Comparison of ENCODE assay signal across 2 cellular contexts in the genomic region with DNA sequence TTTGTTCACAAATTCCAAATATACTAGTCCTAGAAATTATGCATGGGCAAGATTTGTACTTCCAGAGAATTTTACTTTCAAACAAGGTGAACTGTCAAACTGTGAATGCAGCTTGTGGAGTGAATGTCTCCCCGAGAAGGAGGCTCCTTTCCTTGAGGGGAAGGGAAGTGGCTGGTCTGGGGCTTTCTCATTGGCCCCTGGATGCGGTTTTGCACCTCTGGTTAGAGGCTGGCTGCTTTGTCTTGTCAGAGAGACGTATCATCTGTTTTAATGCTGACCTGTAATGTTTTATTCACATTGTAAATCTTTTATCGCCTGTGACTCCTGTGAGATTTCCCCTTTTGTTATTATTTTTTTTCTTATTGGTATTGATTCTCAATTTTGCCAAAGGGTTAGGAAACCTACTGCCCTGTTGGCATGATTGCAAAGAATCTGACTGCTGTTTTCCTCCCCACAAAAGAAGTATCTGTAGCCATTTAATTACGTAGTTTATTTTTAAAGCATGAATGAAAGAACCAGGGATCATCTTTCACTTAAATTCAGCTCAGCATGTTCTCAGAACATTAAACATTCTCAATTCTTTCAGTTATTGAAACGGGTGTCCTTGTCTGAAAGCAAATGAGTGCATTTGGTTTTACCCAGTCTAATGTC.
TF ChIP-seq lines count a peak whose summit lies in the region.

No MANE protein-coding gene starts in this region.

TF ChIP-seq in GM23338, 12 proteins besides CTCF, POLR2A, EP300 and RAD21 (continues in another document):
- TF ChIP-seq ZNF331 (CRISPR knock-in tag; IDR thresholded peaks at IDR 0.05; ENCODE audit: low read depth) (no peak), POLR2AphosphoS5 (IDR thresholded peaks at IDR 0.05; ENCODE audit: low read depth) (no peak), NANOG (IDR thresholded peaks at IDR 0.05; ENCODE audit: borderline replicate concordance) (no peak), EZH2phosphoT487 (IDR thresholded peaks at IDR 0.05; ENCODE audit: unreplicated experiment) (no peak), CREB1 (CRISPR knock-in tag; IDR thresholded peaks at IDR 0.05; ENCODE audit: low read depth) (no peak), JUNB (IDR thresholded peaks at IDR 0.05; ENCODE audit: unreplicated experiment) (no peak)
- TF ChIP-seq, protein P1, sequence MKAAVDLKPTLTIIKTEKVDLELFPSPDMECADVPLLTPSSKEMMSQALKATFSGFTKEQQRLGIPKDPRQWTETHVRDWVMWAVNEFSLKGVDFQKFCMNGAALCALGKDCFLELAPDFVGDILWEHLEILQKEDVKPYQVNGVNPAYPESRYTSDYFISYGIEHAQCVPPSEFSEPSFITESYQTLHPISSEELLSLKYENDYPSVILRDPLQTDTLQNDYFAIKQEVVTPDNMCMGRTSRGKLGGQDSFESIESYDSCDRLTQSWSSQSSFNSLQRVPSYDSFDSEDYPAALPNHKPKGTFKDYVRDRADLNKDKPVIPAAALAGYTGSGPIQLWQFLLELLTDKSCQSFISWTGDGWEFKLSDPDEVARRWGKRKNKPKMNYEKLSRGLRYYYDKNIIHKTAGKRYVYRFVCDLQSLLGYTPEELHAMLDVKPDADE (IDR thresholded peaks at IDR 0.05), result no peak
- TF ChIP-seq, protein P2, sequence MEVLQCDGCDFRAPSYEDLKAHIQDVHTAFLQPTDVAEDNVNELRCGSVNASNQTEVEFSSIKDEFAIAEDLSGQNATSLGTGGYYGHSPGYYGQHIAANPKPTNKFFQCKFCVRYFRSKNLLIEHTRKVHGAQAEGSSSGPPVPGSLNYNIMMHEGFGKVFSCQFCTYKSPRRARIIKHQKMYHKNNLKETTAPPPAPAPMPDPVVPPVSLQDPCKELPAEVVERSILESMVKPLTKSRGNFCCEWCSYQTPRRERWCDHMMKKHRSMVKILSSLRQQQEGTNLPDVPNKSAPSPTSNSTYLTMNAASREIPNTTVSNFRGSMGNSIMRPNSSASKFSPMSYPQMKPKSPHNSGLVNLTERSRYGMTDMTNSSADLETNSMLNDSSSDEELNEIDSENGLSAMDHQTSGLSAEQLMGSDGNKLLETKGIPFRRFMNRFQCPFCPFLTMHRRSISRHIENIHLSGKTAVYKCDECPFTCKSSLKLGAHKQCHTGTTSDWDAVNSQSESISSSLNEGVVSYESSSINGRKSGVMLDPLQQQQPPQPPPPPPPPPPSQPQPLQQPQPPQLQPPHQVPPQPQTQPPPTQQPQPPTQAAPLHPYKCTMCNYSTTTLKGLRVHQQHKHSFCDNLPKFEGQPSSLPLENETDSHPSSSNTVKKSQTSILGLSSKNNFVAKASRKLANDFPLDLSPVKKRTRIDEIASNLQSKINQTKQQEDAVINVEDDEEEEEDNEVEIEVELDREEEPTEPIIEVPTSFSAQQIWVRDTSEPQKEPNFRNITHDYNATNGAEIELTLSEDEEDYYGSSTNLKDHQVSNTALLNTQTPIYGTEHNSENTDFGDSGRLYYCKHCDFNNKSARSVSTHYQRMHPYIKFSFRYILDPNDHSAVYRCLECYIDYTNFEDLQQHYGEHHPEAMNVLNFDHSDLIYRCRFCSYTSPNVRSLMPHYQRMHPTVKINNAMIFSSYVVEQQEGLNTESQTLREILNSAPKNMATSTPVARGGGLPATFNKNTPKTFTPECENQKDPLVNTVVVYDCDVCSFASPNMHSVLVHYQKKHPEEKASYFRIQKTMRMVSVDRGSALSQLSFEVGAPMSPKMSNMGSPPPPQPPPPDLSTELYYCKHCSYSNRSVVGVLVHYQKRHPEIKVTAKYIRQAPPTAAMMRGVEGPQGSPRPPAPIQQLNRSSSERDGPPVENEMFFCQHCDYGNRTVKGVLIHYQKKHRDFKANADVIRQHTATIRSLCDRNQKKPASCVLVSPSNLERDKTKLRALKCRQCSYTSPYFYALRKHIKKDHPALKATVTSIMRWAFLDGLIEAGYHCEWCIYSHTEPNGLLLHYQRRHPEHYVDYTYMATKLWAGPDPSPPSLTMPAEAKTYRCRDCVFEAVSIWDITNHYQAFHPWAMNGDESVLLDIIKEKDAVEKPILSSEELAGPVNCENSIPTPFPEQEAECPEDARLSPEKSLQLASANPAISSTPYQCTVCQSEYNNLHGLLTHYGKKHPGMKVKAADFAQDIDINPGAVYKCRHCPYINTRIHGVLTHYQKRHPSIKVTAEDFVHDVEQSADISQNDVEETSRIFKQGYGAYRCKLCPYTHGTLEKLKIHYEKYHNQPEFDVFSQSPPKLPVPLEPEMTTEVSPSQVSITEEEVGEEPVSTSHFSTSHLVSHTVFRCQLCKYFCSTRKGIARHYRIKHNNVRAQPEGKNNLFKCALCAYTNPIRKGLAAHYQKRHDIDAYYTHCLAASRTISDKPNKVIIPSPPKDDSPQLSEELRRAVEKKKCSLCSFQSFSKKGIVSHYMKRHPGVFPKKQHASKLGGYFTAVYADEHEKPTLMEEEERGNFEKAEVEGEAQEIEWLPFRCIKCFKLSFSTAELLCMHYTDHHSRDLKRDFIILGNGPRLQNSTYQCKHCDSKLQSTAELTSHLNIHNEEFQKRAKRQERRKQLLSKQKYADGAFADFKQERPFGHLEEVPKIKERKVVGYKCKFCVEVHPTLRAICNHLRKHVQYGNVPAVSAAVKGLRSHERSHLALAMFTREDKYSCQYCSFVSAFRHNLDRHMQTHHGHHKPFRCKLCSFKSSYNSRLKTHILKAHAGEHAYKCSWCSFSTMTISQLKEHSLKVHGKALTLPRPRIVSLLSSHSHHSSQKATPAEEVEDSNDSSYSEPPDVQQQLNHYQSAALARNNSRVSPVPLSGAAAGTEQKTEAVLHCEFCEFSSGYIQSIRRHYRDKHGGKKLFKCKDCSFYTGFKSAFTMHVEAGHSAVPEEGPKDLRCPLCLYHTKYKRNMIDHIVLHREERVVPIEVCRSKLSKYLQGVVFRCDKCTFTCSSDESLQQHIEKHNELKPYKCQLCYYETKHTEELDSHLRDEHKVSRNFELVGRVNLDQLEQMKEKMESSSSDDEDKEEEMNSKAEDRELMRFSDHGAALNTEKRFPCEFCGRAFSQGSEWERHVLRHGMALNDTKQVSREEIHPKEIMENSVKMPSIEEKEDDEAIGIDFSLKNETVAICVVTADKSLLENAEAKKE (CRISPR knock-in tag; IDR thresholded peaks at IDR 0.05), result no peak

TF ChIP-seq in K562, 482 proteins besides CTCF, POLR2A, EP300 and RAD21:
- TF ChIP-seq SPI1 (IDR thresholded peaks at IDR 0.05; ENCODE audit: borderline replicate concordance, low read depth, low read length) (peak; percentile 27; the same call in 1 of the 2 replicates), ZNF282 (CRISPR knock-in tag; IDR thresholded peaks at IDR 0.05) (no peak)
